ENCODE assay signal across 1 cellular context in the genomic region with DNA sequence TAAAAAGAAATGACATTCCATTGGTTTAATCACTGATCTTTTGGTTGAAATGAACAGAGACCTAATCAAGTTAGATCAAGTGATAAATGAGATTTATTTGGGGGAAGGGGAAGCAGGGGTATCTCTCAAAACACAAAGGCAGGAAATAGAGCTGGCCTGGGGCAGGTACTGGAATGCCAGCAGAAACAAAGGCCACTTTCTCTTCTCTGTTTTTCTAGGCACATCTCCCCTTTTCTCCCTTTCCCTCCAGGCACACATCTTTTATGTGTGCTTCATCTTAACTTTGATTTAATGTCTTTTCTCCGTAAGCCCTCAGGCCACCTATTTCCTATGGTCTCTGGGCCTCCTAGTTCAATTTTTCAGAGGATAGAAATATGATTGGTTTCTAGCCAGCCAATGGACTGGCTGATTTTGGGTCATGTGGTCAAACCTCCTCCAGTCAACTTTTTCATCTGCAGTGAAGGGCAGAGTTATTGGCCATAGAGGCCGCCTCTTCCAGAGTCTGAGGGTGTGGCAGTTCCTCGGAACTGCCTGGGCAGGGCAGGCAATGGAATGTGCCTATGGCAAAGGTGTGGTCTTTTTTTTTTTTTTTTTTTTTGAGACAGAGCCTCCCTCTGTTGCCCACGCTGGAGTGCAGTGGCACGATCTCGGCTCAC.
TF ChIP-seq lines count a peak whose summit lies in the region.

No MANE protein-coding gene starts in this region.

TF ChIP-seq in H1, 55 proteins besides CTCF, POLR2A, EP300 and RAD21:
- TF ChIP-seq, protein P1, sequence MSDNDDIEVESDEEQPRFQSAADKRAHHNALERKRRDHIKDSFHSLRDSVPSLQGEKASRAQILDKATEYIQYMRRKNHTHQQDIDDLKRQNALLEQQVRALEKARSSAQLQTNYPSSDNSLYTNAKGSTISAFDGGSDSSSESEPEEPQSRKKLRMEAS (IDR thresholded peaks at IDR 0.05), result no peak
- TF ChIP-seq NRF1 (IDR thresholded peaks at IDR 0.05; ENCODE audit: low read depth, low read length), result no peak
- TF ChIP-seq CTBP2 (IDR thresholded peaks at IDR 0.05; ENCODE audit: borderline replicate concordance, insufficient read depth, insufficient read length, low read length), result no peak
- TF ChIP-seq GABPA (IDR thresholded peaks at IDR 0.05; ENCODE audit: borderline replicate concordance, insufficient read depth, low read length), result no peak
- TF ChIP-seq BCL11A (IDR thresholded peaks at IDR 0.05; ENCODE audit: low read depth in 2 of 2, low read length in 2 of 2), result no peak
- TF ChIP-seq RNF2 (IDR thresholded peaks at IDR 0.05; ENCODE audit: borderline replicate concordance, low read depth, low read length, missing control alignments, poor library complexity, severe bottlenecking), result no peak
